Comparison of ENCODE assay signal across 27 cellular contexts in the genomic region with DNA sequence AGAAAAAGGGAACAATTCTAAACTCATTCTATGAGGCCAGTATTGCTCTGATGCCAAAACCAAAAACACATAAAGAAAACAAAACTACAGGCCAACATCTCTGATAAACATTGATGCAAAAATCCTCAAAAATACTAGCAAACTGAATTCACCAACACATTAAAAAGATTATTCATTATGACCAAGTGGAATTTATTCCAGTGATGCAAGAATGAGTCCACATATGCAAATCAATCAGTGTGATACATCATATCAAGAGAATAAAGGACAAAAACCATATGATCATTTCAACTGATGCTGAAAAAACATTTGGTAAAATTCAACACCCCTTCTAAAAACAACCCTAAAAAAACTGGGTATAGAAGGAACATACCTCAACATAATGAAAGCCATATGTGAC.
"Had no signal": no experiment of that assay in that cellular context is flagged by ENCODE, and none has a peak within 500 bp of the region (broad histone marks: within the 10 kb centered on the region; RNA-seq: fewer than 3 reads in every experiment).

No MANE protein-coding gene starts in this region.

- H3K9me3 ChIP-seq: neutrophil, ovary, right lobe of liver, thyroid gland, upper lobe of right lung had no signal

- H3K4me1 ChIP-seq: heart left ventricle, right lobe of liver, thyroid gland, upper lobe of right lung had no signal

- FAIRE-seq: astrocyte, colon, kidney had no signal

- H3K36me3 ChIP-seq: heart left ventricle, neutrophil, ovary, right lobe of liver, thyroid gland, upper lobe of right lung had no signal

- H3K27ac ChIP-seq: dorsolateral prefrontal cortex, heart left ventricle, neutrophil, ovary, right lobe of liver, thyroid gland, upper lobe of right lung had no signal

- DNase-seq: activated CD4-positive, alpha-beta memory T cell treated with anti-CD3 and anti-CD28 coated beads for 36 hours; activated CD4-positive, alpha-beta T cell treated with anti-CD3 and anti-CD28 coated beads, Interleukin-2, amount 10 ng/mL, durations not matched to agents 24 days and 14 days; activated CD4-positive, CD25-positive, alpha-beta regulatory T cell treated with anti-CD3 and anti-CD28 coated beads, Interleukin-2, amount 50 U/mL, for 72 hours; activated CD8-positive, alpha-beta memory T cell treated with anti-CD3 and anti-CD28 coated beads, Interleukin-2, amount 50 U/mL, for 4 hours; activated effector memory CD4-positive, alpha-beta T cell treated with anti-CD3 and anti-CD28 coated beads, Interleukin-2, amount 50 U/mL, for 16 hours; activated naive CD4-positive, alpha-beta T cell treated with anti-CD3 and anti-CD28 coated beads for 36 hours; activated naive CD8-positive, alpha-beta T cell treated with anti-CD3 and anti-CD28 coated beads for 36 hours; activated T-cell treated with anti-CD3 and anti-CD28 coated beads, Interleukin-2, amount 50 U/mL, for 1 hour; dorsolateral prefrontal cortex; effector memory CD4-positive, alpha-beta T cell; erythroblast; heart left ventricle; hypothalamus; immature natural killer cell; kidney; left colon; mammary epithelial cell; ovary; right lobe of liver; stimulated activated CD4-positive, alpha-beta T cell treated with anti-CD3 and anti-CD28 coated beads, Interleukin-4, amount 100 ng/mL, for 1 hour; stimulated activated naive CD8-positive, alpha-beta T cell treated with anti-CD3 and anti-CD28 coated beads, Interleukin-15, amount 100 ng/mL, for 72 hours; T-helper 2 cell; thyroid gland; upper lobe of right lung had no signal

- H3K4me3 ChIP-seq: dorsolateral prefrontal cortex, heart left ventricle, ovary, right lobe of liver, thyroid gland, upper lobe of right lung had no signal

- H3K27me3 ChIP-seq: dorsolateral prefrontal cortex, heart left ventricle, neutrophil, ovary, right lobe of liver, thyroid gland, upper lobe of right lung had no signal
